Comparison of ENCODE assay signal across 10 cellular contexts in genomic region chr9:19441730-19442129, GRCh38. TPM values are rescaled to one million over a fixed set of nuclear protein-coding genes. Genes with fewer than 3 reads are reported as not detected.
DNase-seq lines count a peak whose midpoint lies in the region; ATAC-seq lines count a peak whose summit lies in the region.
"Had no signal": no experiment of that assay in that cellular context is flagged by ENCODE, and none has a peak within 500 bp of the region (broad histone marks: within the 10 kb centered on the region; RNA-seq: fewer than 3 reads in every experiment).

No MANE protein-coding gene starts in this region.

- CTCF ChIA-PET in CD4-positive, alpha-beta memory T cell (lab: Charles Lee; ENCODE audit: partially characterized antibody) = interaction anchor here (1.0 to 4.2 kb wide), 3 partner anchors 12 to 23 kb away, joined by 3 to 25 read pairs (median 13); no protein-coding TSS in a partner anchor

- no peak overlapping the region for H3K23ac ChIP-seq in neuronal stem cell (ENCODE audit: low read depth, low read length, poor library complexity)

- no peak overlapping the region for H2BK120ac ChIP-seq in neuronal stem cell (ENCODE audit: low read depth, low read length)

- no CpG with 5 or more reads among the region's 4 CpGs for WGBS in neuronal stem cell (ENCODE audit: extremely low coverage in 2 of 2, insufficient read length in 2 of 2, insufficient replicate concordance in 1 of 2), 2 donors

- H4K8ac ChIP-seq in neuronal stem cell (ENCODE audit: low read depth, low read length) = no peak overlapping the region

- H3K27ac ChIP-seq in CD4-positive, alpha-beta memory T cell (ENCODE audit: low read depth, low read length) = peak overlapping the region; percentile 32
- H3K27ac ChIP-seq in neuronal stem cell (replicated peaks; ENCODE audit: low read length) = no peak overlapping the region
- H3K27ac ChIP-seq: foreskin keratinocyte had no signal

- H3K4me1 ChIP-seq in CD4-positive, alpha-beta memory T cell (ENCODE audit: insufficient read depth, low read length) = peaks cover 8% of the 10 kb centered on the region
- H3K4me1 ChIP-seq in neuronal stem cell (ENCODE audit: control insufficient read depth in 2 of 2, insufficient read depth in 1 of 2, low read depth in 1 of 2, low read length in 2 of 2) = peaks cover 3 to 9% of the 10 kb centered on the region in 2 donors
- H3K4me1 ChIP-seq: foreskin keratinocyte had no signal

- peaks cover 9 to 15% (median 13%) of the 10 kb centered on the region in 4 donors for H3K4me1 Mint-ChIP-seq in CD4-positive, alpha-beta memory T cell
- peaks cover 8% of the 10 kb centered on the region for H3K4me1 Mint-ChIP-seq in activated naive CD8-positive, alpha-beta T cell treated with anti-CD3 and anti-CD28 coated beads for 36 hours

- H3K27me3 ChIP-seq in CD4-positive, alpha-beta memory T cell (ENCODE audit: insufficient read depth, low read length) = no peaks in the 10 kb centered on the region
- no peaks in the 10 kb centered on the region for H3K27me3 ChIP-seq in neuronal stem cell (ENCODE audit: control insufficient read depth in 3 of 3, insufficient read depth in 3 of 3, low read depth in 1 of 3, low read length in 3 of 3)
- H3K27me3 ChIP-seq: foreskin keratinocyte had no signal

- no peak overlapping the region for H3K18ac ChIP-seq in neuronal stem cell (ENCODE audit: low read length)

- H3K4me3 ChIP-seq in CD4-positive, alpha-beta memory T cell (ENCODE audit: low read length in 2 of 2) = no peak overlapping the region
- H3K4me3 ChIP-seq in neuronal stem cell (ENCODE audit: low read length in 2 of 2) = no peak overlapping the region

- intact Hi-C loops in CD4-positive, alpha-beta memory T cell (cut with micrococcal nuclease) = no loop called here

- no peak overlapping the region for H3K14ac ChIP-seq in neuronal stem cell (ENCODE audit: low read length)

- DNase-seq in CD4-positive, alpha-beta memory T cell = peak in 3 of 5 donors; percentile 8 to 25 (median 11)
- no peak for DNase-seq in activated naive CD8-positive, alpha-beta T cell treated with anti-CD3 and anti-CD28 coated beads for 36 hours
- DNase-seq in neuronal stem cell (ENCODE audit: low spot score) (no peak), GOT3 (lab: John Stamatoyannopoulos, UW) (no peak), KG1 (lab: John Stamatoyannopoulos, UW) (no peak)
- DNase-seq in stimulated activated CD4-positive, alpha-beta T cell treated with anti-CD3 and anti-CD28 coated beads, Interleukin-15, amount 100 ng/mL, for 24 hours = no peak
- DNase-seq: foreskin keratinocyte, NCI-H1436 treated with DMSO at 0.1 percent for 48 hours had no signal

- H3K36me3 ChIP-seq in CD4-positive, alpha-beta memory T cell (ENCODE audit: insufficient read depth, low read length) = no peaks in the 10 kb centered on the region
- H3K36me3 ChIP-seq in neuronal stem cell (replicated peaks in 1 of 2; ENCODE audit: control insufficient read depth in 2 of 2, insufficient read depth in 2 of 2, low read length in 2 of 2) = peaks cover 3 to 31% of the 10 kb centered on the region in 2 donors

- H2AK5ac ChIP-seq in neuronal stem cell (ENCODE audit: low read depth, low read length) = no peak overlapping the region

- H3K4me2 ChIP-seq in neuronal stem cell (ENCODE audit: insufficient read depth, low read length, poor library complexity, severe bottlenecking) = no peak overlapping the region

- POLR2A ChIA-PET in CD4-positive, alpha-beta memory T cell (lab: Charles Lee; ENCODE audit: partially characterized antibody) = no interaction called here

- no peaks in the 10 kb centered on the region for H3K27me3 Mint-ChIP-seq in CD4-positive, alpha-beta memory T cell
- no peaks in the 10 kb centered on the region for H3K27me3 Mint-ChIP-seq in activated naive CD8-positive, alpha-beta T cell treated with anti-CD3 and anti-CD28 coated beads for 36 hours

- ATAC-seq in GM19324 (IDR thresholded peaks at IDR 0.05; ENCODE audit: low FRiP score, unreplicated experiment) (peak; percentile 75), HG03066 (IDR thresholded peaks at IDR 0.05; ENCODE audit: low read depth, unreplicated experiment) (peak; percentile 76)
- ATAC-seq: foreskin keratinocyte had no signal

- H3K9me3 ChIP-seq in CD4-positive, alpha-beta memory T cell (ENCODE audit: control insufficient read depth in 1 of 2, low read length in 2 of 2) = no peaks in the 10 kb centered on the region
- no peaks in the 10 kb centered on the region for H3K9me3 ChIP-seq in neuronal stem cell (replicated peaks in 1 of 2; ENCODE audit: control insufficient read depth in 2 of 2, insufficient read depth in 1 of 2, low read depth in 1 of 2, low read length in 2 of 2)

- no peak overlapping the region for H3K9ac ChIP-seq in neuronal stem cell (ENCODE audit: low read depth, low read length, poor library complexity)

- H3K4ac ChIP-seq in neuronal stem cell (ENCODE audit: low read length) = no peak overlapping the region

- H4K91ac ChIP-seq in neuronal stem cell (ENCODE audit: low read depth, low read length, poor library complexity) = no peak overlapping the region

- no peaks in the 10 kb centered on the region for H3K79me1 ChIP-seq in neuronal stem cell (ENCODE audit: low read depth, low read length)

- peak overlapping the region; percentile 22 to 85 (median 76) for H3K4me3 Mint-ChIP-seq in CD4-positive, alpha-beta memory T cell
- peak overlapping the region; percentile 69 for H3K4me3 Mint-ChIP-seq in activated naive CD8-positive, alpha-beta T cell treated with anti-CD3 and anti-CD28 coated beads for 36 hours

- no peak overlapping the region for H2BK12ac ChIP-seq in neuronal stem cell (ENCODE audit: low read length)

- H3K36me3 Mint-ChIP-seq in CD4-positive, alpha-beta memory T cell = peaks cover 29 to 38% of the 10 kb centered on the region in 2 donors
- peaks cover 2% of the 10 kb centered on the region for H3K36me3 Mint-ChIP-seq in activated naive CD8-positive, alpha-beta T cell treated with anti-CD3 and anti-CD28 coated beads for 36 hours

- peaks cover 0 to 4% (median 0%) of the 10 kb centered on the region in 8 donors for H3K9me3 Mint-ChIP-seq in CD4-positive, alpha-beta memory T cell
- no peaks in the 10 kb centered on the region for H3K9me3 Mint-ChIP-seq in activated naive CD8-positive, alpha-beta T cell treated with anti-CD3 and anti-CD28 coated beads for 36 hours

- H2AFZ ChIP-seq in neuronal stem cell (ENCODE audit: low read length) = no peak overlapping the region

- H3K27ac Mint-ChIP-seq in CD4-positive, alpha-beta memory T cell = peak overlapping the region in 6 of 7 donors; percentile 6 to 92 (median 74)
- peak overlapping the region; percentile 74 for H3K27ac Mint-ChIP-seq in activated naive CD8-positive, alpha-beta T cell treated with anti-CD3 and anti-CD28 coated beads for 36 hours

- H2BK5ac ChIP-seq in neuronal stem cell (ENCODE audit: low read length) = no peak overlapping the region

- no peak overlapping the region for H2BK15ac ChIP-seq in neuronal stem cell (ENCODE audit: low read length)

RNA-seq across cellular contexts. Expression of gene ACER2, which starts 32.9 kb away (rescaled TPM):
- total RNA-seq in CD4-positive, alpha-beta memory T cell = 1 to 10 TPM; 5.9 to 6.0 TPM
- under 1 TPM; 0.54 to 0.98 TPM for polyA plus RNA-seq in CD4-positive, alpha-beta memory T cell
- total RNA-seq in activated naive CD8-positive, alpha-beta T cell treated with anti-CD3 and anti-CD28 coated beads for 36 hours = 1 to 10 TPM; 1.3 to 1.5 TPM
- polyA plus RNA-seq in neuronal stem cell (2013, experiment 1 of 2) = 4.5 TPM
- polyA plus RNA-seq in neuronal stem cell (2013, experiment 2 of 2) = 4.6 TPM

Comparison
In these comparisons a context has a peak if more than half of its experiments do, and no peak if none do; other contexts are left out.
1. DNase-seq: peak in CD4-positive, alpha-beta memory T cell (3 of 5); none in activated naive CD8-positive, alpha-beta T cell treated with anti-CD3 and anti-CD28 coated beads for 36 hours (single experiment), neuronal stem cell (single experiment), GOT3 (single experiment), KG1 (single experiment) and stimulated activated CD4-positive, alpha-beta T cell treated with anti-CD3 and anti-CD28 coated beads, Interleukin-15, amount 100 ng/mL, for 24 hours (single experiment).